1 cellular context compared by ENCODE assay signal in the genomic region with DNA sequence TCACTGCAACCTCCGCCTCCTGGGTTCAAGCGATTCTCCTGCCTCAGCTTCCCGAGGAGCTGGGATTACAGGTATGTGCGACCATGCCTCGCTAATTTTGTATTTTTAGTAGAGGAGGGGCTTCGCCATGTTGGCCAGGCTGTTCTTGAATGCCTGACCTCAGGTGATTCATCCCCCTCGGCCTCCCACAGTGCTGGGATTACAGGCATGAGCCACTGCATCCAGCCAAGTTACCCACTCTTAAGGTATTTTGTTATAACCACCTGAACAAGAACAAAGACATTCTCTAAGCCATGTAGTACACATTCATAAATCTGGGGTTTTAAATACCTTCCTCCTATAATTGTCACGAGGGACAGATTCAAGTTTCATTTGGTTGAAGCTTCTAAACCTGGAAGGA.
TF ChIP-seq lines count a peak whose summit lies in the region.

No MANE protein-coding gene starts in this region.

TF ChIP-seq in HCT116, 20 proteins besides CTCF, POLR2A, EP300 and RAD21 (continued from another document):
- TF ChIP-seq, protein P1, sequence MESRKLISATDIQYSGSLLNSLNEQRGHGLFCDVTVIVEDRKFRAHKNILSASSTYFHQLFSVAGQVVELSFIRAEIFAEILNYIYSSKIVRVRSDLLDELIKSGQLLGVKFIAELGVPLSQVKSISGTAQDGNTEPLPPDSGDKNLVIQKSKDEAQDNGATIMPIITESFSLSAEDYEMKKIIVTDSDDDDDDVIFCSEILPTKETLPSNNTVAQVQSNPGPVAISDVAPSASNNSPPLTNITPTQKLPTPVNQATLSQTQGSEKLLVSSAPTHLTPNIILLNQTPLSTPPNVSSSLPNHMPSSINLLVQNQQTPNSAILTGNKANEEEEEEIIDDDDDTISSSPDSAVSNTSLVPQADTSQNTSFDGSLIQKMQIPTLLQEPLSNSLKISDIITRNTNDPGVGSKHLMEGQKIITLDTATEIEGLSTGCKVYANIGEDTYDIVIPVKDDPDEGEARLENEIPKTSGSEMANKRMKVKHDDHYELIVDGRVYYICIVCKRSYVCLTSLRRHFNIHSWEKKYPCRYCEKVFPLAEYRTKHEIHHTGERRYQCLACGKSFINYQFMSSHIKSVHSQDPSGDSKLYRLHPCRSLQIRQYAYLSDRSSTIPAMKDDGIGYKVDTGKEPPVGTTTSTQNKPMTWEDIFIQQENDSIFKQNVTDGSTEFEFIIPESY (IDR thresholded peaks at IDR 0.05; ENCODE audit: extremely low read depth, insufficient replicate concordance, low read length), result no peak
- TF ChIP-seq, protein P2, sequence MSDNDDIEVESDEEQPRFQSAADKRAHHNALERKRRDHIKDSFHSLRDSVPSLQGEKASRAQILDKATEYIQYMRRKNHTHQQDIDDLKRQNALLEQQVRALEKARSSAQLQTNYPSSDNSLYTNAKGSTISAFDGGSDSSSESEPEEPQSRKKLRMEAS (IDR thresholded peaks at IDR 0.05), result no peak
- TF ChIP-seq EGR1 (IDR thresholded peaks at IDR 0.05; ENCODE audit: low read depth), result no peak
